In genomic region chrX:130715299-130715698, GRCh38 we compare ENCODE assay signal across 24 cellular contexts.
DNase-seq lines count a peak whose midpoint lies in the region; ATAC-seq and TF ChIP-seq lines count a peak whose summit lies in the region.
"Had no signal": no experiment of that assay in that cellular context is flagged by ENCODE, and none has a peak within 500 bp of the region (broad histone marks: within the 10 kb centered on the region; RNA-seq: fewer than 3 reads in every experiment).

No MANE protein-coding gene starts in this region.

- no peaks in the 10 kb centered on the region for H3K9me3 ChIP-seq in SK-N-SH
- H3K9me3 ChIP-seq: BLaER1 treated with 17β-estradiol and CSF1 and Interleukin-3, amounts not matched to agents 10 nM and 100 nM; Caco-2; ovary; right atrium auricular region; stomach; transverse colon had no signal

- no peak overlapping the region for H2AFZ ChIP-seq in SK-N-SH (ENCODE audit: low read depth)

- 62% methylated on average over 3 of the region's 3 CpGs for WGBS in SK-N-SH (ENCODE audit: low lambda C conversion rate)

- TF ChIP-seq RAD21 in SK-N-SH (IDR thresholded peaks at IDR 0.05; ENCODE audit: low read length), result no peak

- no peak overlapping the region for H3K4me2 ChIP-seq in SK-N-SH
- H3K4me2 ChIP-seq: BLaER1 treated with 17β-estradiol and CSF1 and Interleukin-3, amounts not matched to agents 10 nM and 100 nM had no signal

- H3K4me1 ChIP-seq in SK-N-SH (ENCODE audit: control insufficient read depth in 1 of 2, insufficient read depth in 2 of 2, low read depth in 1 of 2, low read length in 1 of 2), result peaks cover 0 to 20% of the 10 kb centered on the region in 2 experiments; a peak in 2 of 4 replicates
- H3K4me1 ChIP-seq: BLaER1 treated with 17β-estradiol and CSF1 and Interleukin-3, amounts not matched to agents 10 nM and 100 nM; Caco-2; right atrium auricular region; stomach had no signal

- intact Hi-C loops in left ventricle myocardium superior (cut with micrococcal nuclease), result no loop called here
- intact Hi-C loops in Right ventricle myocardium inferior (cut with DNase I), result no loop called here

- no peak for TF ChIP-seq EP300 in SK-N-SH (IDR thresholded peaks at IDR 0.05; ENCODE audit: borderline replicate concordance in 1 of 2, low read depth in 1 of 2, low read length in 1 of 2)

- H3K9ac ChIP-seq in SK-N-SH, result no peak overlapping the region
- H3K9ac ChIP-seq: BLaER1 treated with 17β-estradiol and CSF1 and Interleukin-3, amounts not matched to agents 10 nM and 100 nM had no signal

- no peaks in the 10 kb centered on the region for H3K27me3 ChIP-seq in SK-N-SH (ENCODE audit: insufficient read depth)
- H3K27me3 ChIP-seq: ovary, right atrium auricular region, stomach, transverse colon had no signal

- H3K4me3 ChIP-seq in SK-N-SH (ENCODE audit: low read depth in 2 of 2, low read length in 1 of 2), result no peak overlapping the region
- H3K4me3 ChIP-seq: BLaER1 treated with 17β-estradiol and CSF1 and Interleukin-3, amounts not matched to agents 10 nM and 100 nM; coronary artery; ovary; right atrium auricular region; stomach; transverse colon had no signal

- POLR2A ChIA-PET in SK-N-SH (lab: Yijun Ruan, JAX), result no interaction called here

- CTCF ChIA-PET in SK-N-SH (lab: Yijun Ruan, JAX), result no interaction called here

- ATAC-seq in left ventricle myocardium superior, result peak; percentile 42
- ATAC-seq in Right ventricle myocardium inferior, result no peak
- no peak for ATAC-seq in GM19452 (IDR thresholded peaks at IDR 0.05; ENCODE audit: unreplicated experiment)
- no peak for ATAC-seq in GM21515 (IDR thresholded peaks at IDR 0.05; ENCODE audit: unreplicated experiment)
- ATAC-seq: natural killer cell had no signal

- H3K9me2 ChIP-seq in SK-N-SH, result no peaks in the 10 kb centered on the region

- TF ChIP-seq CTCF in SK-N-SH (IDR thresholded peaks at IDR 0.05), result no peak

- no peaks in the 10 kb centered on the region for H3K36me3 ChIP-seq in SK-N-SH (replicated peaks in 1 of 2; ENCODE audit: control insufficient read depth in 1 of 2, insufficient read depth in 2 of 2, low read length in 1 of 2)
- H3K36me3 ChIP-seq: BLaER1 treated with 17β-estradiol and CSF1 and Interleukin-3, amounts not matched to agents 10 nM and 100 nM; ovary; right atrium auricular region; stomach; transverse colon had no signal

- no peaks in the 10 kb centered on the region for H3F3A ChIP-seq in SK-N-SH (replicated peaks; ENCODE audit: insufficient read depth)

- H4K20me1 ChIP-seq in SK-N-SH (ENCODE audit: insufficient read depth), result no peaks in the 10 kb centered on the region

- no peak overlapping the region for H3K27ac ChIP-seq in SK-N-SH (ENCODE audit: low read depth in 2 of 2, low read length in 1 of 2)
- H3K27ac ChIP-seq: BLaER1 treated with 17β-estradiol and CSF1 and Interleukin-3, amounts not matched to agents 10 nM and 100 nM; ovary; right atrium auricular region; stomach; transverse colon had no signal

- no peaks in the 10 kb centered on the region for H3K79me2 ChIP-seq in SK-N-SH (ENCODE audit: insufficient read depth)

- DNase-seq in left ventricle myocardium superior, result no peak
- DNase-seq in Right ventricle myocardium inferior (ENCODE audit: missing footprints), result no peak
- DNase-seq in SK-N-SH, result no peak
- DNase-seq in fibroblast of peridontal ligament (ENCODE audit: extremely low read depth), result peak; percentile 49
- DNase-seq in anterior cingulate cortex (lab: John Stamatoyannopoulos, UW), result no peak
- DNase-seq in mucosa of gallbladder (ENCODE audit: low spot score), result no peak
- DNase-seq: Caco-2; EL; head of caudate nucleus; KBM-7; natural killer cell; NCI-H187; NCI-H226; NCI-H774; ovary; SHP77 treated with DMSO at 0.1 percent for 48 hours; stimulated activated CD4-positive, alpha-beta T cell treated with anti-CD3 and anti-CD28 coated beads, Interleukin-12 subunit alpha, Interleukin-12 subunit beta, amount 100 ng/mL, for 4 hours; stomach; transverse colon had no signal

TF ChIP-seq in SK-N-SH, 30 proteins besides CTCF, POLR2A, EP300 and RAD21:
- TF ChIP-seq, protein P1, sequence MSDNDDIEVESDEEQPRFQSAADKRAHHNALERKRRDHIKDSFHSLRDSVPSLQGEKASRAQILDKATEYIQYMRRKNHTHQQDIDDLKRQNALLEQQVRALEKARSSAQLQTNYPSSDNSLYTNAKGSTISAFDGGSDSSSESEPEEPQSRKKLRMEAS (IDR thresholded peaks at IDR 0.05; ENCODE audit: low read depth), result no peak
- TF ChIP-seq USF1 (IDR thresholded peaks at IDR 0.05; ENCODE audit: borderline replicate concordance, low read depth), result no peak
- peak; percentile 20; the same call in 1 of the 2 replicates for TF ChIP-seq NFIC (IDR thresholded peaks at IDR 0.05; ENCODE audit: borderline replicate concordance)
- no peak for TF ChIP-seq EZH2phosphoT487 (IDR thresholded peaks at IDR 0.05; ENCODE audit: borderline replicate concordance, low read depth)
- TF ChIP-seq, protein P2, sequence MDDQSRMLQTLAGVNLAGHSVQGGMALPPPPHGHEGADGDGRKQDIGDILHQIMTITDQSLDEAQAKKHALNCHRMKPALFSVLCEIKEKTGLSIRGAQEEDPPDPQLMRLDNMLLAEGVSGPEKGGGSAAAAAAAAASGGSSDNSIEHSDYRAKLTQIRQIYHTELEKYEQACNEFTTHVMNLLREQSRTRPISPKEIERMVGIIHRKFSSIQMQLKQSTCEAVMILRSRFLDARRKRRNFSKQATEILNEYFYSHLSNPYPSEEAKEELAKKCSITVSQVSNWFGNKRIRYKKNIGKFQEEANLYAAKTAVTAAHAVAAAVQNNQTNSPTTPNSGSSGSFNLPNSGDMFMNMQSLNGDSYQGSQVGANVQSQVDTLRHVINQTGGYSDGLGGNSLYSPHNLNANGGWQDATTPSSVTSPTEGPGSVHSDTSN (IDR thresholded peaks at IDR 0.05), result peak; percentile 20; the same call in 1 of the 2 replicates
- TF ChIP-seq TCF12 (IDR thresholded peaks at IDR 0.05), result peak; percentile 37; the same call in 1 of the 2 replicates
